9 cellular contexts compared by ENCODE assay signal in genomic region chr9:137150485-137151060, GRCh38. TPM values are rescaled to one million over a fixed set of nuclear protein-coding genes. Genes with fewer than 3 reads are reported as not detected.
A peak's percentile ranks its signal among the peaks of the same experiment; 100 is the strongest.
DNase-seq lines count a peak whose midpoint lies in the region; ATAC-seq and TF ChIP-seq lines count a peak whose summit lies in the region.
"Had no signal": no experiment of that assay in that cellular context is flagged by ENCODE, and none has a peak within 500 bp of the region (broad histone marks: within the 10 kb centered on the region; RNA-seq: fewer than 3 reads in every experiment).

No MANE protein-coding gene starts in this region.

- in situ Hi-C loops in brain microvascular endothelial cell (cut with HindIII; ENCODE audit: low pct_ligation_motif_present, low sequenced_read_pairs), result no loop called here

- no peak overlapping the region for H3K4me3 ChIP-seq in brain microvascular endothelial cell (ENCODE audit: low read depth, low read length)

- no peaks in the 10 kb centered on the region for H3K36me3 Mint-ChIP-seq in activated T-cell treated with anti-CD3 and anti-CD28 coated beads, Interleukin-2, amount 50 U/mL, for 4 hours (ENCODE audit: insufficient read depth)
- no peaks in the 10 kb centered on the region for H3K36me3 Mint-ChIP-seq in type B pancreatic cell
- H3K36me3 Mint-ChIP-seq in activated T-cell treated with anti-CD3 and anti-CD28 coated beads, Interleukin-2, amount 50 U/mL, for 24 hours (ENCODE audit: low read depth), result no peaks in the 10 kb centered on the region

- ATAC-seq in activated T-cell treated with anti-CD3 and anti-CD28 coated beads, Interleukin-2, amount 50 U/mL, for 4 hours, result peak; percentile 44 to 45
- peak; percentile 61 for ATAC-seq in HG02885 (IDR thresholded peaks at IDR 0.05; ENCODE audit: poor library complexity, unreplicated experiment)

- H3K27me3 ChIP-seq in brain microvascular endothelial cell (replicated peaks), result no peaks in the 10 kb centered on the region

- no peak for TF ChIP-seq CTCF in brain microvascular endothelial cell (IDR thresholded peaks at IDR 0.05; ENCODE audit: low read depth, low read length, missing control alignments)
- no peak for TF ChIP-seq CTCF in type B pancreatic cell (conservative IDR thresholded peaks at IDR 0.05)

- no peak overlapping the region for H3K27ac Mint-ChIP-seq in type B pancreatic cell
- no peak overlapping the region for H3K27ac Mint-ChIP-seq in activated T-cell treated with anti-CD3 and anti-CD28 coated beads, Interleukin-2, amount 50 U/mL, for 24 hours

- H3K4me3 Mint-ChIP-seq in activated T-cell treated with anti-CD3 and anti-CD28 coated beads, Interleukin-2, amount 50 U/mL, for 4 hours, result no peak overlapping the region
- H3K4me3 Mint-ChIP-seq in type B pancreatic cell, result no peak overlapping the region
- no peak overlapping the region for H3K4me3 Mint-ChIP-seq in activated T-cell treated with anti-CD3 and anti-CD28 coated beads, Interleukin-2, amount 50 U/mL, for 24 hours

- no peaks in the 10 kb centered on the region for H3K4me1 Mint-ChIP-seq in activated T-cell treated with anti-CD3 and anti-CD28 coated beads, Interleukin-2, amount 50 U/mL, for 4 hours (ENCODE audit: low read depth)
- H3K4me1 Mint-ChIP-seq in type B pancreatic cell (ENCODE audit: unreplicated experiment), result no peaks in the 10 kb centered on the region
- no peaks in the 10 kb centered on the region for H3K4me1 Mint-ChIP-seq in activated T-cell treated with anti-CD3 and anti-CD28 coated beads, Interleukin-2, amount 50 U/mL, for 24 hours (ENCODE audit: low read depth)

- H3K36me3 ChIP-seq in brain microvascular endothelial cell (replicated peaks), result no peaks in the 10 kb centered on the region

- H3K27ac ChIP-seq in brain microvascular endothelial cell, result no peak overlapping the region

- no peak for DNase-seq in activated T-cell treated with anti-CD3 and anti-CD28 coated beads, Interleukin-2, amount 50 U/mL, for 4 hours
- no peak for DNase-seq in activated T-cell treated with anti-CD3 and anti-CD28 coated beads, Interleukin-2, amount 50 U/mL, for 48 hours
- peak; percentile 88 to 97 for DNase-seq in NCI-H526 (lab: John Stamatoyannopoulos, UW)
- peak; percentile 16 for DNase-seq in brain microvascular endothelial cell
- no peak for DNase-seq in COR-L47 (lab: John Stamatoyannopoulos, UW)
- no peak for DNase-seq in type B pancreatic cell (ENCODE audit: extremely low spot score, unreplicated experiment)
- DNase-seq in activated T-cell treated with anti-CD3 and anti-CD28 coated beads, Interleukin-2, amount 50 U/mL, for 24 hours, result no peak

- no peaks in the 10 kb centered on the region for H3K9me3 Mint-ChIP-seq in activated T-cell treated with anti-CD3 and anti-CD28 coated beads, Interleukin-2, amount 50 U/mL, for 4 hours
- H3K9me3 Mint-ChIP-seq in type B pancreatic cell, result no peaks in the 10 kb centered on the region
- no peaks in the 10 kb centered on the region for H3K9me3 Mint-ChIP-seq in activated T-cell treated with anti-CD3 and anti-CD28 coated beads, Interleukin-2, amount 50 U/mL, for 24 hours

- H3K27me3 Mint-ChIP-seq in activated T-cell treated with anti-CD3 and anti-CD28 coated beads, Interleukin-2, amount 50 U/mL, for 4 hours (ENCODE audit: low read depth), result peaks cover 16% of the 10 kb centered on the region
- H3K27me3 Mint-ChIP-seq in type B pancreatic cell, result peaks cover 23% of the 10 kb centered on the region
- H3K27me3 Mint-ChIP-seq in activated T-cell treated with anti-CD3 and anti-CD28 coated beads, Interleukin-2, amount 50 U/mL, for 24 hours, result peaks cover 20% of the 10 kb centered on the region

RNA-seq across cellular contexts. Expression of gene GRIN1, which starts 11.6 kb away (rescaled TPM):
- under 1 TPM in 2 of 3 donors, not detected in 1; 0.13 to 0.26 TPM for total RNA-seq in activated T-cell treated with anti-CD3 and anti-CD28 coated beads, Interleukin-2, amount 50 U/mL, for 4 hours
- total RNA-seq in type B pancreatic cell (ENCODE audit: low replicate concordance), result 0.29 and 0.94 TPM in 2 replicates

RNA-seq across cellular contexts. Expression of gene LRRC26, which starts 19.3 kb away (rescaled TPM):
- total RNA-seq in activated T-cell treated with anti-CD3 and anti-CD28 coated beads, Interleukin-2, amount 50 U/mL, for 4 hours, result under 1 TPM in 1 of 3 donors, not detected in 2; 0.18 TPM
- 0.77 and 1.4 TPM in 2 replicates for total RNA-seq in type B pancreatic cell (ENCODE audit: low replicate concordance)
- total RNA-seq: activated CD8-positive, alpha-beta memory T cell treated with anti-CD3 and anti-CD28 coated beads for 36 hours had no signal

RNA-seq across cellular contexts. Expression of gene TMEM210, which starts 21.3 kb away (rescaled TPM):
- not detected for total RNA-seq in activated T-cell treated with anti-CD3 and anti-CD28 coated beads, Interleukin-2, amount 50 U/mL, for 4 hours
- total RNA-seq in type B pancreatic cell (ENCODE audit: low replicate concordance), result not detected in 2 replicates
- total RNA-seq: activated CD8-positive, alpha-beta memory T cell treated with anti-CD3 and anti-CD28 coated beads for 36 hours had no signal

RNA-seq across cellular contexts. Expression of gene DPP7, which starts 36.0 kb away (rescaled TPM):
- 100 to 1,000 TPM; 352 to 394 (median 392) TPM for total RNA-seq in activated T-cell treated with anti-CD3 and anti-CD28 coated beads, Interleukin-2, amount 50 U/mL, for 4 hours
- total RNA-seq in type B pancreatic cell (ENCODE audit: low replicate concordance), result 86.5 and 86.7 TPM in 2 replicates

RNA-seq across cellular contexts. Expression of gene ANAPC2, which starts 37.8 kb away (rescaled TPM):
- total RNA-seq in activated T-cell treated with anti-CD3 and anti-CD28 coated beads, Interleukin-2, amount 50 U/mL, for 4 hours, result 10 to 100 TPM; 71.9 to 86.3 (median 73.3) TPM
- total RNA-seq in type B pancreatic cell (ENCODE audit: low replicate concordance), result 63.5 and 65.0 TPM in 2 replicates

Comparison
In these comparisons a context has a peak if more than half of its experiments do, and no peak if none do; other contexts are left out.
1. DNase-seq: peak in NCI-H526 (2 of 2) and brain microvascular endothelial cell (single experiment); none in activated T-cell treated with anti-CD3 and anti-CD28 coated beads, Interleukin-2, amount 50 U/mL, for 4 hours (single experiment), activated T-cell treated with anti-CD3 and anti-CD28 coated beads, Interleukin-2, amount 50 U/mL, for 48 hours (0 of 2), COR-L47 (single experiment), type B pancreatic cell (single experiment) and activated T-cell treated with anti-CD3 and anti-CD28 coated beads, Interleukin-2, amount 50 U/mL, for 24 hours (single experiment).